In the genomic region with DNA sequence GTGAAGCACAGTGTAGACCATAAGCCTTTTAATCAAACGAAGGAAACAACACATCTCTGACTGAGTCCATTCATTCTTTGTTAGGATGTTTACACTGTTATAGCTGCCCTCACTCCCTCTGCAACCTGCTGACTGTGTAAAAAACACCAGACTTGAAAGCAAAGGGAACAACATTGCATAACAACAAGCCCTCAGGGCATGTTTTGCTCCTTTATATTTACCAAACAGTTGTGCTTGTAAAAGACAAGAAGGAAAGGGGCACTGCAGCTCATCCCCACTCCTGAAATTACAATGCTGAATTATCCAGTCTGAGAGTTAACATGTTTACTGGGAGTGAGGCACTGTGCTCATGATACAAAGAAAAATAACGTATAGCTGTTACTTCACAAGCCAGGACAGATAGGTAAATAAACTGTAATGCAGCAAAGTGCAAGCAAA, we compare ENCODE assay signal across 1 cellular context.
TF ChIP-seq lines count a peak whose summit lies in the region.

No MANE protein-coding gene starts in this region.

TF ChIP-seq in liver, 16 proteins besides CTCF, POLR2A, EP300 and RAD21 (continued from another document):
- no peak for TF ChIP-seq REST (IDR thresholded peaks at IDR 0.05)
